18 cellular contexts compared by ENCODE assay signal in genomic region chr3:133414021-133414392, GRCh38. TPM values are rescaled to one million over a fixed set of nuclear protein-coding genes. Genes with fewer than 3 reads are reported as not detected.
"Had no signal": no experiment of that assay in that cellular context is flagged by ENCODE, and none has a peak within 500 bp of the region (broad histone marks: within the 10 kb centered on the region; RNA-seq: fewer than 3 reads in every experiment).

No MANE protein-coding gene starts in this region.

- H3K27ac ChIP-seq: prostate gland, skin epidermis had no signal

- H3K27me3 ChIP-seq: brain microvascular endothelial cell, right atrium auricular region, thyroid gland had no signal

- H3K36me3 ChIP-seq: brain microvascular endothelial cell, esophagus muscularis mucosa, prostate gland, right atrium auricular region, thyroid gland had no signal

- H3K4me3 ChIP-seq: lung, prostate gland, skin epidermis, thyroid gland had no signal

- ATAC-seq: activated CD4-positive, CD25-positive, alpha-beta regulatory T cell treated with anti-CD3 and anti-CD28 coated beads, Interleukin-2, amount 50 U/mL, for 24 hours; activated T-cell treated with anti-CD3 and anti-CD28 coated beads, Interleukin-2, amount 50 U/mL, for 4 hours had no signal

- DNase-seq: activated CD4-positive, alpha-beta T cell treated with anti-CD3 and anti-CD28 coated beads, Interleukin-2, amount 10 ng/mL, durations not matched to agents 7 days and 5 days; activated CD8-positive, alpha-beta T cell treated with anti-CD3 and anti-CD28 coated beads, Interleukin-2, amount 10 ng/mL, durations not matched to agents 7 days and 5 days; activated naive CD4-positive, alpha-beta T cell treated with anti-CD3 and anti-CD28 coated beads for 36 hours; activated T-cell treated with anti-CD3 and anti-CD28 coated beads, Interleukin-2, amount 50 U/mL, for 4 hours; brain microvascular endothelial cell; effector CD8-positive, alpha-beta T cell; left cardiac atrium; stimulated activated CD4-positive, alpha-beta T cell treated with anti-CD3 and anti-CD28 coated beads, Interleukin-4, amount 100 ng/mL, for 1 hour; thyroid gland had no signal

- H3K4me1 ChIP-seq: thyroid gland had no signal

- H3K9me3 ChIP-seq: esophagus muscularis mucosa, prostate gland, right atrium auricular region, thyroid gland had no signal

RNA-seq across cellular contexts. Expression of gene BFSP2, which starts 14.2 kb away (rescaled TPM):
- total RNA-seq: activated naive CD4-positive, alpha-beta T cell treated with anti-CD3 and anti-CD28 coated beads for 36 hours; activated T-cell treated with anti-CD3 and anti-CD28 coated beads, Interleukin-2, amount 50 U/mL, for 4 hours; esophagus muscularis mucosa; left cardiac atrium; lung; osteocyte; prostate gland; right atrium auricular region; thyroid gland; urinary bladder had no signal
- polyA plus RNA-seq: neural cell, urinary bladder had no signal
